ENCODE assay signal across 8 cellular contexts in genomic region chr6:21665436-21666199, GRCh38.
DNase-seq lines count a peak whose midpoint lies in the region; ATAC-seq and TF ChIP-seq lines count a peak whose summit lies in the region.

No MANE protein-coding gene starts in this region.

- H3K4me1 Mint-ChIP-seq in HFFc6 (ENCODE audit: low read depth) = peaks cover 28% of the 10 kb centered on the region
- H3K4me1 Mint-ChIP-seq in activated naive CD8-positive, alpha-beta T cell treated with anti-CD3 and anti-CD28 coated beads for 36 hours = peaks cover 19% of the 10 kb centered on the region

- CTCF ChIA-PET in RWPE1 (lab: Yijun Ruan, JAX) = interaction anchor here (0.5 kb wide), 1 partner anchor 11 kb away, joined by 3 read pairs; no protein-coding TSS in a partner anchor

- H3K27ac ChIP-seq in iPS-18a (ENCODE audit: low read length) = peak overlapping the region; percentile 94
- H3K27ac ChIP-seq in smooth muscle cell (ENCODE audit: low read depth) = no peak overlapping the region
- H3K27ac ChIP-seq in RWPE1 = no peak overlapping the region; the same call in 1 of the 2 replicates

- no peak for ATAC-seq in GM19455 (IDR thresholded peaks at IDR 0.05; ENCODE audit: unreplicated experiment)

- H3K4me1 ChIP-seq in iPS-18a (ENCODE audit: control insufficient read depth, low read depth, low read length) (peaks cover 28% of the 10 kb centered on the region), smooth muscle cell (ENCODE audit: low read depth) (peaks cover 16% of the 10 kb centered on the region)

- peaks cover 12% of the 10 kb centered on the region for H3K79me2 ChIP-seq in smooth muscle cell (ENCODE audit: low read depth)

- H4K20me1 ChIP-seq in smooth muscle cell (ENCODE audit: low read depth) = peaks cover 4% of the 10 kb centered on the region

- WGBS in smooth muscle cell (ENCODE audit: low lambda C conversion rate) = under 1% methylated on average over 33 of the region's 35 CpGs

- H3K36me3 Mint-ChIP-seq in HFFc6 (ENCODE audit: low read depth) = peaks cover 4% of the 10 kb centered on the region; the same call in 1 of the 2 replicates
- H3K36me3 Mint-ChIP-seq in activated naive CD8-positive, alpha-beta T cell treated with anti-CD3 and anti-CD28 coated beads for 36 hours = no peaks in the 10 kb centered on the region

- H3K27me3 ChIP-seq in iPS-18a (ENCODE audit: control insufficient read depth, insufficient read depth, low read length) (peaks cover 21% of the 10 kb centered on the region), smooth muscle cell (ENCODE audit: low read depth) (peaks cover 65% of the 10 kb centered on the region)

- H3K9me3 Mint-ChIP-seq in HFFc6 = no peaks in the 10 kb centered on the region
- no peaks in the 10 kb centered on the region for H3K9me3 Mint-ChIP-seq in activated naive CD8-positive, alpha-beta T cell treated with anti-CD3 and anti-CD28 coated beads for 36 hours

- H3K4me3 Mint-ChIP-seq in HFFc6 = peak overlapping the region; percentile 80
- peak overlapping the region; percentile 65 for H3K4me3 Mint-ChIP-seq in activated naive CD8-positive, alpha-beta T cell treated with anti-CD3 and anti-CD28 coated beads for 36 hours

- H2AFZ ChIP-seq in smooth muscle cell (ENCODE audit: low read depth) = no peak overlapping the region

- H3K4me3 ChIP-seq in iPS-18a (ENCODE audit: low read length) = peak overlapping the region; percentile 97
- peak overlapping the region; percentile 70 for H3K4me3 ChIP-seq in smooth muscle cell

- no peak overlapping the region for H3K27ac Mint-ChIP-seq in HFFc6
- no peak overlapping the region for H3K27ac Mint-ChIP-seq in activated naive CD8-positive, alpha-beta T cell treated with anti-CD3 and anti-CD28 coated beads for 36 hours

- peaks cover 48% of the 10 kb centered on the region for H3K27me3 Mint-ChIP-seq in HFFc6 (ENCODE audit: insufficient read depth)
- H3K27me3 Mint-ChIP-seq in activated naive CD8-positive, alpha-beta T cell treated with anti-CD3 and anti-CD28 coated beads for 36 hours = peaks cover 86% of the 10 kb centered on the region

- peak overlapping the region; percentile 96 for H3K4me2 ChIP-seq in smooth muscle cell

- peak overlapping the region; percentile 91 for H3K9ac ChIP-seq in iPS-18a (ENCODE audit: low read length)
- no peak overlapping the region for H3K9ac ChIP-seq in smooth muscle cell (ENCODE audit: low read depth)

- peaks cover 16% of the 10 kb centered on the region for H3K36me3 ChIP-seq in iPS-18a (ENCODE audit: control insufficient read depth, low read depth, low read length)
- no peaks in the 10 kb centered on the region for H3K36me3 ChIP-seq in smooth muscle cell (ENCODE audit: low read depth)

- H3K9me3 ChIP-seq in iPS-18a (ENCODE audit: control insufficient read depth, low read depth, low read length) = no peaks in the 10 kb centered on the region
- no peaks in the 10 kb centered on the region for H3K9me3 ChIP-seq in smooth muscle cell (replicated peaks; ENCODE audit: low read depth)

- no peaks in the 10 kb centered on the region for H3F3A ChIP-seq in smooth muscle cell (ENCODE audit: low read depth)

- TF ChIP-seq CTCF in HFFc6 (IDR thresholded peaks at IDR 0.05) (no peak), smooth muscle cell (IDR thresholded peaks at IDR 0.05; ENCODE audit: borderline replicate concordance, insufficient read depth, poor library complexity, severe bottlenecking) (no peak), RWPE1 (conservative IDR thresholded peaks at IDR 0.05; ENCODE audit: low read depth) (no peak)

- DNase-seq in HFFc6 (no peak), smooth muscle cell (lab: John Stamatoyannopoulos, UW; ENCODE audit: unreplicated experiment) (no peak), RWPE1 (ENCODE audit: low spot score) (no peak), NCI-H510A treated with DMSO at 0.1 percent for 48 hours (lab: John Stamatoyannopoulos, UW) (no peak), medulla oblongata (ENCODE audit: extremely low spot score) (no peak)
- no peak for DNase-seq in activated naive CD8-positive, alpha-beta T cell treated with anti-CD3 and anti-CD28 coated beads for 36 hours

- POLR2A ChIA-PET in RWPE1 (lab: Yijun Ruan, JAX; ENCODE audit: low non-redundant PET) = no interaction called here
